Comparison of ENCODE assay signal across 7 cellular contexts in the genomic region with DNA sequence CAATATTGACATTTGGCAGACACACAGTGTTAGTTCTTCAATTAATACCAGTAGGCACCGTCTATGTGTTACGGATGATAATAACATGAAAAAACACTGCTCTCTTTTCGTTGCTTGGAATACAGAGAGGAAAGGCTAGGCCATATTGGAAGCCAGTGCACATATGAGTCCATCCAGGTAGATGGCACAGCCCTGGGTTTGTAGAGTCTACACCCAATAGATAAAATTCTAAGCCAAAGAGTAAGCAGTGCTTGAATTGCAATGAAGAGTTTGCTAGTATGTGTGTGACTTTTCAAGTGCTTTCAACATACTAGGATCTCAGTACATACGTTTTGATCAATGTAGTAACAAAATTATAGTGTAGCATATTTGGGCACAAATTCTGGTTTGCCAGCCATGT.
"Had no signal": no experiment of that assay in that cellular context is flagged by ENCODE, and none has a peak within 500 bp of the region (broad histone marks: within the 10 kb centered on the region; RNA-seq: fewer than 3 reads in every experiment).

No MANE protein-coding gene starts in this region.

- H3K27ac ChIP-seq: GM23248, HL-60 had no signal

- H3K4me3 ChIP-seq: GM23248, HAP-1 had no signal

- DNase-seq: GM23248, GOT3, H7, HFFc6, KBM-7 had no signal

- H3K9me3 ChIP-seq: HAP-1 had no signal

- H3K36me3 ChIP-seq: HAP-1 had no signal

- H3K4me1 ChIP-seq: HAP-1 had no signal
